In genomic region chr4:108881190-108881589, GRCh38 we compare ENCODE assay signal across 15 cellular contexts.
DNase-seq lines count a peak whose midpoint lies in the region; ATAC-seq and TF ChIP-seq lines count a peak whose summit lies in the region.
"Had no signal": no experiment of that assay in that cellular context is flagged by ENCODE, and none has a peak within 500 bp of the region (broad histone marks: within the 10 kb centered on the region; RNA-seq: fewer than 3 reads in every experiment).

No MANE protein-coding gene starts in this region.

- intact Hi-C loops in heart right ventricle (cut with DNase I) = no loop called here

- TF ChIP-seq CTCF in heart right ventricle (IDR thresholded peaks at IDR 0.05) = no peak

- ATAC-seq in heart right ventricle (no peak), HG02642 (IDR thresholded peaks at IDR 0.05; ENCODE audit: poor library complexity, unreplicated experiment) (no peak)

- 68 to 73% methylated on average over 3 of the region's 3 CpGs for WGBS in heart right ventricle, 2 donors

- H3K4me3 ChIP-seq in SJCRH30 (no peak overlapping the region), heart right ventricle (no peak overlapping the region)

- H3K9me3 ChIP-seq in SJCRH30 (replicated peaks) (no peaks in the 10 kb centered on the region), heart right ventricle (no peaks in the 10 kb centered on the region)

- DNase-seq in EL (peak; percentile 77), SJCRH30 (peak; percentile 75 to 92), epithelial cell of prostate (ENCODE audit: low read depth, low spot score) (no peak), myocyte (ENCODE audit: low read depth) (peak; percentile 96), heart right ventricle (no peak), NCI-H2107 (lab: John Stamatoyannopoulos, UW) (no peak)
- no peak for DNase-seq in stimulated activated naive CD4-positive, alpha-beta T cell (lab: John Stamatoyannopoulos, UW)
- DNase-seq: activated CD4-positive, alpha-beta T cell treated with anti-CD3 and anti-CD28 coated beads, Interleukin-2, amount 50 U/mL, for 48 hours; activated naive CD4-positive, alpha-beta T cell treated with anti-CD3 and anti-CD28 coated beads for 36 hours; C1 segment of cervical spinal cord; glutamatergic neuron; Kasumi-1; NCI-H2081; stimulated activated CD4-positive, alpha-beta T cell treated with anti-CD3 and anti-CD28 coated beads, Interleukin-4, amount 100 ng/mL, for 4 hours had no signal

- H3K27ac ChIP-seq in SJCRH30 (peak overlapping the region; percentile 47), epithelial cell of prostate (peak overlapping the region; percentile 37), heart right ventricle (no peak overlapping the region)

- H3K36me3 ChIP-seq in SJCRH30 = no peaks in the 10 kb centered on the region
- H3K36me3 ChIP-seq in heart right ventricle = no peaks in the 10 kb centered on the region

- H3K4me1 ChIP-seq in SJCRH30 (peaks cover 38% of the 10 kb centered on the region), heart right ventricle (peaks cover 0 to 13% (median 0%) of the 10 kb centered on the region in 9 donors)

- H3K27me3 ChIP-seq in SJCRH30 (no peaks in the 10 kb centered on the region), heart right ventricle (no peaks in the 10 kb centered on the region)

Comparison
In these comparisons a context has a peak if more than half of its experiments do, and no peak if none do; other contexts are left out.
1. DNase-seq: peak in EL (single experiment), SJCRH30 (2 of 2) and myocyte (single experiment); none in epithelial cell of prostate (single experiment), heart right ventricle (0 of 2), NCI-H2107 (single experiment) and stimulated activated naive CD4-positive, alpha-beta T cell (0 of 6).
2. H3K27ac ChIP-seq: peak in SJCRH30 (single experiment) and epithelial cell of prostate (single experiment); none in heart right ventricle (0 of 10).